7 cellular contexts compared by ENCODE assay signal in genomic region chr19:45641274-45642105, GRCh38. TPM values are rescaled to one million over a fixed set of nuclear protein-coding genes. Genes with fewer than 3 reads are reported as not detected.
DNase-seq lines count a peak whose midpoint lies in the region; ATAC-seq and TF ChIP-seq lines count a peak whose summit lies in the region.

No MANE protein-coding gene starts in this region.

- peak overlapping the region; percentile 47 to 69 (median 55) for H3K27ac ChIP-seq in right lobe of liver

- peaks cover 55% of the 10 kb centered on the region for H3K4me1 Mint-ChIP-seq in activated CD4-positive, alpha-beta T cell treated with anti-CD3 and anti-CD28 coated beads for 36 hours
- H3K4me1 Mint-ChIP-seq in dendritic cell treated with granulocyte-macrophage colony-stimulating factor and Interleukin-4, amounts not matched to agents 40 ng/mL and 50 ng/mL, for 4 days (ENCODE audit: low read depth), result peaks cover 67% of the 10 kb centered on the region

- peak overlapping the region; percentile 100 for H3K27ac Mint-ChIP-seq in activated CD4-positive, alpha-beta T cell treated with anti-CD3 and anti-CD28 coated beads for 36 hours
- peak overlapping the region; percentile 76 for H3K27ac Mint-ChIP-seq in dendritic cell treated with granulocyte-macrophage colony-stimulating factor and Interleukin-4, amounts not matched to agents 40 ng/mL and 50 ng/mL, for 4 days

- no peaks in the 10 kb centered on the region for H3K9me3 Mint-ChIP-seq in activated CD4-positive, alpha-beta T cell treated with anti-CD3 and anti-CD28 coated beads for 36 hours (ENCODE audit: low read depth)
- no peaks in the 10 kb centered on the region for H3K9me3 Mint-ChIP-seq in dendritic cell treated with granulocyte-macrophage colony-stimulating factor and Interleukin-4, amounts not matched to agents 40 ng/mL and 50 ng/mL, for 4 days

- 5% methylated on average over 27 of the region's 40 CpGs for WGBS in right lobe of liver (ENCODE audit: insufficient coverage, low coverage, low lambda C conversion rate, missing lambda C conversion rate)

- H3K4me3 Mint-ChIP-seq in activated CD4-positive, alpha-beta T cell treated with anti-CD3 and anti-CD28 coated beads for 36 hours, result peak overlapping the region; percentile 94
- H3K4me3 Mint-ChIP-seq in dendritic cell treated with granulocyte-macrophage colony-stimulating factor and Interleukin-4, amounts not matched to agents 40 ng/mL and 50 ng/mL, for 4 days, result peak overlapping the region; percentile 67

- H3K27me3 ChIP-seq in right lobe of liver, result peaks cover 0 to 4% of the 10 kb centered on the region in 2 donors

- DNase-seq in NCI-H2196 treated with DMSO at 0.1 percent for 48 hours (lab: John Stamatoyannopoulos, UW; ENCODE audit: unreplicated experiment) (peak; percentile 94), right lobe of liver (peak; percentile 81 to 83 (median 83))
- peak; percentile 93 for DNase-seq in activated CD4-positive, alpha-beta T cell treated with anti-CD3 and anti-CD28 coated beads for 36 hours
- peak; percentile 46 for DNase-seq in stimulated activated CD8-positive, alpha-beta memory T cell treated with anti-CD3 and anti-CD28 coated beads, Interleukin-12 subunit alpha, Interleukin-12 subunit beta, amount 100 ng/mL, for 4 hours (ENCODE audit: low read depth)

- H3K27me3 Mint-ChIP-seq in activated CD4-positive, alpha-beta T cell treated with anti-CD3 and anti-CD28 coated beads for 36 hours, result no peaks in the 10 kb centered on the region
- peaks cover 35% of the 10 kb centered on the region for H3K27me3 Mint-ChIP-seq in dendritic cell treated with granulocyte-macrophage colony-stimulating factor and Interleukin-4, amounts not matched to agents 40 ng/mL and 50 ng/mL, for 4 days

- H3K36me3 Mint-ChIP-seq in activated CD4-positive, alpha-beta T cell treated with anti-CD3 and anti-CD28 coated beads for 36 hours (ENCODE audit: low read depth), result peaks cover 31% of the 10 kb centered on the region
- H3K36me3 Mint-ChIP-seq in dendritic cell treated with granulocyte-macrophage colony-stimulating factor and Interleukin-4, amounts not matched to agents 40 ng/mL and 50 ng/mL, for 4 days (ENCODE audit: low read depth), result peaks cover 9% of the 10 kb centered on the region

- intact Hi-C loops in activated CD4-positive, alpha-beta T cell treated with anti-CD3 and anti-CD28 coated beads for 36 hours (cut with DNase I, micrococcal nuclease), result loop anchor here (1.0 to 10.0 kb wide), 12 partner anchors 9 to 1471 kb away; partner anchors contain the start of genes OPA3 (in 2 of the 2), POLR1G (in 1 of the 2), PPP1R13L (in 1 of the 2) and QPCTL (in 1 of the 2)
- intact Hi-C loops in dendritic cell treated with granulocyte-macrophage colony-stimulating factor and Interleukin-4, amounts not matched to agents 40 ng/mL and 50 ng/mL, for 4 days (cut with micrococcal nuclease), result loop anchor here (1.0 to 10.0 kb wide), 3 partner anchors 34 to 147 kb away; partner anchors contain the start of genes PPM1N and RTN2
- intact Hi-C loops in right lobe of liver (cut with DNase I), result loop anchor here (5.0 to 10.0 kb wide), 3 partner anchors 34 to 117 kb away; partner anchors contain the start of gene GPR4 (in 1 of the 2)

- H3K36me3 ChIP-seq in right lobe of liver, result no peaks in the 10 kb centered on the region

- peak; percentile 39 for ATAC-seq in GM18517 (IDR thresholded peaks at IDR 0.05; ENCODE audit: unreplicated experiment)
- ATAC-seq in HG03060 (IDR thresholded peaks at IDR 0.05; ENCODE audit: low read depth, unreplicated experiment), result peak; percentile 29
- peak; percentile 28 for ATAC-seq in activated CD4-positive, alpha-beta T cell treated with anti-CD3 and anti-CD28 coated beads for 36 hours
- peak; percentile 66 to 71 (median 70) for ATAC-seq in right lobe of liver

- POLR2A ChIA-PET in activated CD4-positive, alpha-beta T cell treated with anti-CD3 and anti-CD28 coated beads for 36 hours (lab: Charles Lee), result interaction anchor here (0.5 to 2.9 kb wide), 12 partner anchors 11 to 463 kb away, joined by 3 to 17 read pairs (median 4); partner anchors contain the start of genes QPCTL and TRAPPC6A

- no peaks in the 10 kb centered on the region for H3K9me3 ChIP-seq in right lobe of liver

- no peak for TF ChIP-seq POLR2A in right lobe of liver (IDR thresholded peaks at IDR 0.05)

- peaks cover 0 to 27% (median 15%) of the 10 kb centered on the region in 4 donors for H3K4me1 ChIP-seq in right lobe of liver

- no peak for TF ChIP-seq CTCF in right lobe of liver (IDR thresholded peaks at IDR 0.05)

- peak overlapping the region; percentile 12 to 42 (median 29) for H3K4me3 ChIP-seq in right lobe of liver

- CTCF ChIA-PET in activated CD4-positive, alpha-beta T cell treated with anti-CD3 and anti-CD28 coated beads for 36 hours (lab: Charles Lee), result interaction anchor here (0.6 to 3.1 kb wide), 27 partner anchors 8 to 566 kb away, joined by 3 to 24 read pairs (median 4); partner anchors contain the start of genes FOSB, OPA3, QPCTL and SNRPD2

RNA-seq across cellular contexts. Expression of gene EML2, which starts 2.3 kb away (rescaled TPM):
- total RNA-seq in activated CD4-positive, alpha-beta T cell treated with anti-CD3 and anti-CD28 coated beads for 36 hours, result 100 to 1,000 TPM; 121 to 134 TPM
- total RNA-seq in right lobe of liver, result 10 to 100 TPM; 12.6 to 19.7 (median 13.8) TPM

RNA-seq across cellular contexts. Expression of gene GIPR, which starts 26.5 kb away (rescaled TPM):
- total RNA-seq in activated CD4-positive, alpha-beta T cell treated with anti-CD3 and anti-CD28 coated beads for 36 hours, result 1 to 10 TPM; 4.5 to 5.9 TPM
- under 1 TPM in 4 of 6 experiments, not detected in 2; 0.07 to 0.23 (median 0.18) TPM for total RNA-seq in right lobe of liver

RNA-seq across cellular contexts. Expression of gene GPR4, which starts 39.5 kb away (rescaled TPM):
- not detected for total RNA-seq in activated CD4-positive, alpha-beta T cell treated with anti-CD3 and anti-CD28 coated beads for 36 hours
- 1 to 10 TPM in 4 of 6 experiments, under 1 TPM in 2; 0.83 to 3.1 (median 1.3) TPM for total RNA-seq in right lobe of liver

RNA-seq across cellular contexts. Expression of gene SNRPD2, which starts 50.3 kb away (rescaled TPM):
- 100 to 1,000 TPM; 619 to 839 TPM for total RNA-seq in activated CD4-positive, alpha-beta T cell treated with anti-CD3 and anti-CD28 coated beads for 36 hours
- 10 to 100 TPM; 79.7 to 92.5 (median 88.2) TPM for total RNA-seq in right lobe of liver

RNA-seq across cellular contexts. Expression of gene QPCTL, which starts 51.0 kb away (rescaled TPM):
- 10 to 100 TPM; 17.3 to 18.7 TPM for total RNA-seq in activated CD4-positive, alpha-beta T cell treated with anti-CD3 and anti-CD28 coated beads for 36 hours
- 1 to 10 TPM; 4.4 to 6.9 (median 5.9) TPM for total RNA-seq in right lobe of liver

Comparison
In these comparisons a context has a peak if more than half of its experiments do, and no peak if none do; other contexts are left out.
1. Peak in every context shown above with its lines: DNase-seq, ATAC-seq, H3K4me3 ChIP-seq and H3K27ac ChIP-seq.
2. RNA of gene EML2, which starts 2.3 kb away (total RNA-seq): 121 to 134 TPM in activated CD4-positive, alpha-beta T cell treated with anti-CD3 and anti-CD28 coated beads for 36 hours; 12.6 to 19.7 TPM in right lobe of liver; every median in the first group is over 4 times any median in the second.
3. RNA of gene GIPR, which starts 26.5 kb away (total RNA-seq): 4.5 to 5.9 TPM in activated CD4-positive, alpha-beta T cell treated with anti-CD3 and anti-CD28 coated beads for 36 hours; 0.07 to 0.23 TPM in right lobe of liver; every median in the first group is over 4 times any median in the second.